Comparison of ENCODE assay signal across 16 cellular contexts in the genomic region with DNA sequence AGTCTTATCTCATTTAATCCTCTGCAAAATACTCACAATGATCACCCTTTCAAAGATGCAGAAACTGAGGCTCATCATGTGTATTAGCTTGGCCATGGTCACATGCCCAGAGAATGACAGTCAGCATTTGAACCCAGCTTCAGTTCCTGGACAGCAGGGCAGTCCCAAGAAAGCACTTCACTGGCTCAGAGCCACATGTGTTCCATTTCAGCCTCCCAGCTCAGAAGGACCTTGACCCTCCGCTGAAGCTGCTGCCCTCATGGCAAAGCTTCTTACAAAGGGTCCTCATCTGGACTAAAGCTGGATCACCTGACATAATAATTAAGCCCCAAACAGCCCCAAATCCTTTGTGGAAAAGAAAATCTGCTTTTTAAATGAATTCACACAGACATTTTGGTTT. TPM values are rescaled to one million over a fixed set of nuclear protein-coding genes. Genes with fewer than 3 reads are reported as not detected.
DNase-seq lines count a peak whose midpoint lies in the region; FAIRE-seq and TF ChIP-seq lines count a peak whose summit lies in the region.
"Had no signal": no experiment of that assay in that cellular context is flagged by ENCODE, and none has a peak within 500 bp of the region (broad histone marks: within the 10 kb centered on the region; RNA-seq: fewer than 3 reads in every experiment).

No MANE protein-coding gene starts in this region.

- no peaks in the 10 kb centered on the region for H3K9me3 ChIP-seq in HEK293 (ENCODE audit: control insufficient read depth, insufficient read depth, low read depth, low read length)
- H3K9me3 ChIP-seq in hepatocyte (ENCODE audit: low read depth) = no peaks in the 10 kb centered on the region
- H3K9me3 ChIP-seq: BE2C had no signal

- H3K4me3 ChIP-seq in HEK293 (ENCODE audit: low read depth, low read length) = no peak overlapping the region
- H3K4me3 ChIP-seq in hepatocyte = no peak overlapping the region
- H3K4me3 ChIP-seq: K562 had no signal

- TF ChIP-seq CTCF in HEK293 (tag by site-specific recombination; IDR thresholded peaks at IDR 0.05) (no peak), hepatocyte (IDR thresholded peaks at IDR 0.05; ENCODE audit: poor library complexity) (no peak)

- CTCF ChIA-PET in HEK293 (lab: Yijun Ruan, JAX) = interaction anchor here (6.6 kb wide), 1 partner anchor 89 kb away, joined by 79 read pairs; no protein-coding TSS in a partner anchor

- no peak for FAIRE-seq in HTR-8/SVneo (lab: Jason Lieb, UNC)
- FAIRE-seq: A204.1, K562 had no signal

- WGBS in hepatocyte (ENCODE audit: low lambda C conversion rate, missing lambda C conversion rate) = 89% methylated on average over 1 of the region's 1 CpG

- no peak overlapping the region for H2AFZ ChIP-seq in hepatocyte

- H3K27me3 ChIP-seq in hepatocyte = no peaks in the 10 kb centered on the region
- H3K27me3 ChIP-seq: BE2C had no signal

- POLR2A ChIA-PET in HEK293 (lab: Yijun Ruan, JAX) = no interaction called here

- H3K9me2 ChIP-seq in hepatocyte (replicated peaks; ENCODE audit: insufficient read depth) = no peaks in the 10 kb centered on the region

- H3K36me3 ChIP-seq in HEK293 (ENCODE audit: control insufficient read depth in 2 of 2, insufficient read depth in 1 of 2, low read length in 2 of 2) (no peaks in the 10 kb centered on the region), hepatocyte (replicated peaks; ENCODE audit: insufficient read depth, low read depth) (no peaks in the 10 kb centered on the region)
- H3K36me3 ChIP-seq: BE2C had no signal

- H3K4me1 ChIP-seq in HEK293 (ENCODE audit: control insufficient read depth, insufficient read depth, low read length) (peaks cover 4% of the 10 kb centered on the region), hepatocyte (ENCODE audit: insufficient read depth) (peaks cover 12% of the 10 kb centered on the region)
- H3K4me1 ChIP-seq: BE2C had no signal

- peaks cover 3% of the 10 kb centered on the region for H4K20me1 ChIP-seq in hepatocyte (ENCODE audit: insufficient read depth, poor library complexity, severe bottlenecking)

- peak; percentile 13 for DNase-seq in NCI-H69 (lab: John Stamatoyannopoulos, UW)
- DNase-seq in hepatocyte (ENCODE audit: low spot score) = no peak
- DNase-seq in activated CD8-positive, alpha-beta memory T cell treated with anti-CD3 and anti-CD28 coated beads, Interleukin-2, amount 50 U/mL, for 4 hours = no peak
- DNase-seq in NCI-H82 treated with DMSO at 0.1 percent for 48 hours (lab: John Stamatoyannopoulos, UW; ENCODE audit: unreplicated experiment) = no peak
- DNase-seq in HTR-8/SVneo (ENCODE audit: insufficient read length, low spot score) = no peak
- DNase-seq: ACHN; BE2C; CD4-positive, alpha-beta T cell; DMS153; DMS79; GOT3; H7 had no signal

- no peak overlapping the region for H3K27ac ChIP-seq in HEK293 (ENCODE audit: extremely low read depth, low read depth, low read length)
- H3K27ac ChIP-seq in hepatocyte = no peak overlapping the region
- H3K27ac ChIP-seq: C4-2B had no signal

- H3K4me2 ChIP-seq in hepatocyte = peak overlapping the region; percentile 4

- peaks cover 12% of the 10 kb centered on the region for H3K79me2 ChIP-seq in hepatocyte

TF ChIP-seq in HEK293, 187 proteins besides CTCF, POLR2A, EP300 and RAD21:
- no peak for TF ChIP-seq ZBTB6 (tag by site-specific recombination; IDR thresholded peaks at IDR 0.05)
- TF ChIP-seq BCL6B (tag by site-specific recombination; IDR thresholded peaks at IDR 0.05) = 0 out of 2 replicates have a peak, but pooled peaks have one; percentile 15

RNA-seq across cellular contexts. Expression of gene TENM4, which starts 37.0 kb away (rescaled TPM):
- total RNA-seq in hepatocyte = 10.8 and 18.4 TPM in 2 replicates
- polyA plus RNA-seq in hepatocyte = 17.8 and 18.7 TPM in 2 replicates
- polyA plus RNA-seq: K562 had no signal
